ENCODE assay signal across 3 cellular contexts in the genomic region with DNA sequence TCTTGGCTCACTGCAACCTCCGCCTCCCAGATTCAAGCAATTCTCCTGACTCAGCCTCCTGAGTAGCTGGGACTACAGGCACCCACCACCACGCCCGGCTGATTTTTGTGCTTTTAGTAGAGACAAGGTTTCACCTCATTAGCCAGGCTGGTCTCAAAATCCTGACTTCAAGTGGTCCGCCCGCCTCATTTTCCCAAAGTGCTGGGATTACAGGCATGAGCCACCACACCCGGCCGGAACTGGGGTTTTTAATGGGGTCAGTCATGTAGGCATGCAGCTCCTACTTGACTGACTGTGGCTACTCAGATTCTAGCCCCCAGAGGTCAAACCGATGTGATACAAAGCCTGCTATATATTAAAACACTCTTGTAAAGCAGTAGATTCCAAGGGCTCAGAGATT.
"Had no signal": no experiment of that assay in that cellular context is flagged by ENCODE, and none has a peak within 500 bp of the region (broad histone marks: within the 10 kb centered on the region; RNA-seq: fewer than 3 reads in every experiment).

No MANE protein-coding gene starts in this region.

- ATAC-seq: GM12878 had no signal

- H3K4me3 ChIP-seq: GM12878 had no signal

- DNase-seq: GDM1, GF-D8 had no signal
